24 cellular contexts compared by ENCODE assay signal in genomic region chr12:11694528-11694927, GRCh38.
"Had no signal": no experiment of that assay in that cellular context is flagged by ENCODE, and none has a peak within 500 bp of the region (broad histone marks: within the 10 kb centered on the region; RNA-seq: fewer than 3 reads in every experiment).

No MANE protein-coding gene starts in this region.

- DNase-seq: dermis blood vessel endothelial cell; effector CD4-positive, alpha-beta T cell; endodermal cell; erythroblast; heart right ventricle; hypothalamus; kidney glomerular epithelial cell; mammary epithelial cell; mucosa of descending colon; nucleus accumbens; retina; right lobe of liver; spleen; stimulated activated CD4-positive, alpha-beta T cell treated with anti-CD3 and anti-CD28 coated beads, Interleukin-15, amount 100 ng/mL, for 24 hours; stimulated activated CD4-positive, alpha-beta T cell treated with anti-CD3 and anti-CD28 coated beads, Interleukin-1b, Interleukin-23, amount 100 ng/mL, for 48 hours; stimulated activated CD4-positive, alpha-beta T cell treated with anti-CD3 and anti-CD28 coated beads, Interleukin-4, amount 100 ng/mL, for 24 hours; testis; trophoblast cell had no signal

- H3K36me3 Mint-ChIP-seq: natural killer cell treated with Interleukin-12 subunit alpha and Interleukin-12 subunit beta and Interleukin-15 and Interleukin-18, amount 100 ng/mL, for 72 hours had no signal

- H3K4me3 ChIP-seq: heart right ventricle, mucosa of descending colon, neural progenitor cell, prostate gland, right lobe of liver, spleen, testis had no signal

- H3K4me3 Mint-ChIP-seq: endodermal cell; natural killer cell treated with Interleukin-12 subunit alpha and Interleukin-12 subunit beta and Interleukin-15 and Interleukin-18, amount 100 ng/mL, for 72 hours; neural progenitor cell; stimulated activated memory B cell treated with anti-CD40 and anti-IgM and Interleukin-4, amounts not matched to agents 10 μg/mL and 1 μg/mL and 100 μg/mL, for 72 hours; stimulated activated naive CD8-positive, alpha-beta T cell treated with anti-CD3 and anti-CD28 coated beads, Interleukin-15, Interleukin-2, amounts not matched to agents 100 ng/mL and 50 ng/mL, for 24 hours had no signal

- H3K27ac Mint-ChIP-seq: endodermal cell; natural killer cell treated with Interleukin-12 subunit alpha and Interleukin-12 subunit beta and Interleukin-15 and Interleukin-18, amount 100 ng/mL, for 72 hours; neural progenitor cell; stimulated activated memory B cell treated with anti-CD40 and anti-IgM and Interleukin-4, amounts not matched to agents 10 μg/mL and 1 μg/mL and 100 μg/mL, for 72 hours; stimulated activated naive CD8-positive, alpha-beta T cell treated with anti-CD3 and anti-CD28 coated beads, Interleukin-15, Interleukin-2, amounts not matched to agents 100 ng/mL and 50 ng/mL, for 24 hours had no signal

- H3K36me3 ChIP-seq: neural progenitor cell, prostate gland, right lobe of liver, spleen had no signal

- H3K27me3 ChIP-seq: heart right ventricle, neural progenitor cell, right lobe of liver, spleen, testis had no signal

- ATAC-seq: mucosa of descending colon; natural killer cell treated with Interleukin-12 subunit alpha and Interleukin-12 subunit beta and Interleukin-15 and Interleukin-18, amount 100 ng/mL, for 72 hours; stimulated activated memory B cell treated with anti-CD40 and anti-IgM and Interleukin-4, amounts not matched to agents 10 μg/mL and 1 μg/mL and 100 μg/mL, for 72 hours had no signal

- H3K9me3 ChIP-seq: heart right ventricle, mucosa of descending colon, prostate gland, right lobe of liver, spleen, testis had no signal

- H3K27ac ChIP-seq: heart right ventricle, neural progenitor cell, parathyroid adenoma, right lobe of liver, testis had no signal

- H3K4me1 ChIP-seq: testis had no signal

- H3K9ac ChIP-seq: neural progenitor cell, parathyroid adenoma had no signal

- H3K27me3 Mint-ChIP-seq: natural killer cell treated with Interleukin-12 subunit alpha and Interleukin-12 subunit beta and Interleukin-15 and Interleukin-18, amount 100 ng/mL, for 72 hours; stimulated activated memory B cell treated with anti-CD40 and anti-IgM and Interleukin-4, amounts not matched to agents 10 μg/mL and 1 μg/mL and 100 μg/mL, for 72 hours; stimulated activated naive CD8-positive, alpha-beta T cell treated with anti-CD3 and anti-CD28 coated beads, Interleukin-15, Interleukin-2, amounts not matched to agents 100 ng/mL and 50 ng/mL, for 24 hours had no signal

- H3K9me3 Mint-ChIP-seq: endodermal cell; natural killer cell treated with Interleukin-12 subunit alpha and Interleukin-12 subunit beta and Interleukin-15 and Interleukin-18, amount 100 ng/mL, for 72 hours; stimulated activated memory B cell treated with anti-CD40 and anti-IgM and Interleukin-4, amounts not matched to agents 10 μg/mL and 1 μg/mL and 100 μg/mL, for 72 hours; stimulated activated naive CD8-positive, alpha-beta T cell treated with anti-CD3 and anti-CD28 coated beads, Interleukin-15, Interleukin-2, amounts not matched to agents 100 ng/mL and 50 ng/mL, for 24 hours had no signal

- H3K4me1 Mint-ChIP-seq: endodermal cell, neural progenitor cell had no signal
